ENCODE assay signal across 14 cellular contexts in the genomic region with DNA sequence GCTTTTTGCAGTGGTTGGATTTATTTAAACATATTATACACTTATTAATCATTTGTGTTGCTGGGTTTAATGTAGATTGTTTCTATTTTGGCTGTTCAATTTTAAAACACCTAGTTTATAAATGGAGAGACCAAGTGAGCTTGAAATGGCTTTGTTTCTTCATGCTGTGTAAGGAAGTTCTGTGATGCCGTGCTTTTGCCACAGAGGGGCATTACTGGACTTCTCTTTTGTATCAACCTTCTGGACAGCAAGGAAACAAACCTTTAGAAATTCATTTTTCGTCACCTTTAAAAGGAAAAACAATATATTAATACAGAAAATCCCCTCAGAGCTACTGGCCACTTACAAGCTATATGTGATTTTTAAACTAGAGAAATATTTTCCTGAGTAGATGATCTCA.
DNase-seq lines count a peak whose midpoint lies in the region; ATAC-seq, FAIRE-seq and TF ChIP-seq lines count a peak whose summit lies in the region.
"Had no signal": no experiment of that assay in that cellular context is flagged by ENCODE, and none has a peak within 500 bp of the region (broad histone marks: within the 10 kb centered on the region; RNA-seq: fewer than 3 reads in every experiment).

No MANE protein-coding gene starts in this region.

- peaks cover 3% of the 10 kb centered on the region for H3K9me3 Mint-ChIP-seq in activated naive CD8-positive, alpha-beta T cell treated with anti-CD3 and anti-CD28 coated beads, Interleukin-2, amount 50 U/mL, for 24 hours
- H3K9me3 Mint-ChIP-seq: activated T-cell treated with anti-CD3 and anti-CD28 coated beads, Interleukin-2, amount 50 U/mL, for 72 hours; dendritic cell treated with granulocyte-macrophage colony-stimulating factor and Interleukin-4, amounts not matched to agents 40 ng/mL and 50 ng/mL, for 4 days had no signal

- TF ChIP-seq CTCF in A549 (IDR thresholded peaks at IDR 0.05), result peak; percentile 11; the same call in 1 of the 3 replicates
- peak in 2 of 3 experiments; percentile 14 to 27; a peak in 2 of 6 replicates for TF ChIP-seq CTCF in HCT116 (IDR thresholded peaks at IDR 0.05 in 2 of 3, conservative IDR thresholded peaks at IDR 0.05 in 1 of 3; ENCODE audit: borderline replicate concordance in 1 of 3, insufficient read depth in 1 of 3, low read depth in 2 of 3, low read length in 2 of 3)
- peak in 3 of 4 experiments; percentile 8 to 37 (median 26) for TF ChIP-seq CTCF in gastroesophageal sphincter (IDR thresholded peaks at IDR 0.05)

- H3K27ac ChIP-seq in A549 (no peak overlapping the region), HCT116 (ENCODE audit: low read depth, low read length) (no peak overlapping the region), gastroesophageal sphincter (no peak overlapping the region)

- no peaks in the 10 kb centered on the region for H3K9me2 ChIP-seq in HCT116 (ENCODE audit: insufficient read depth)

- no peaks in the 10 kb centered on the region for H3K36me3 Mint-ChIP-seq in activated naive CD8-positive, alpha-beta T cell treated with anti-CD3 and anti-CD28 coated beads, Interleukin-2, amount 50 U/mL, for 24 hours (ENCODE audit: low read depth)

- no peaks in the 10 kb centered on the region for H4K20me1 ChIP-seq in HCT116 (ENCODE audit: insufficient read depth)

- no peaks in the 10 kb centered on the region for H3K36me3 ChIP-seq in HCT116 (ENCODE audit: control insufficient read depth in 1 of 2, insufficient read depth in 2 of 2, low read length in 2 of 2)
- H3K36me3 ChIP-seq in gastroesophageal sphincter, result no peaks in the 10 kb centered on the region

- intact Hi-C loops in HCT116 (cut with micrococcal nuclease), result no loop called here

- peak; percentile 28 to 29; a peak in 2 of 5 replicates for TF ChIP-seq RAD21 in A549 (conservative IDR thresholded peaks at IDR 0.05 in 1 of 2, IDR thresholded peaks at IDR 0.05 in 1 of 2)
- TF ChIP-seq RAD21 in HCT116 (IDR thresholded peaks at IDR 0.05; ENCODE audit: low read depth), result peak; percentile 29; the same call in 1 of the 2 replicates

- H3K4me3 ChIP-seq in A549, result no peak overlapping the region
- no peak overlapping the region for H3K4me3 ChIP-seq in HCT116 (replicated peaks in 1 of 2; ENCODE audit: low read depth in 1 of 2, low read length in 2 of 2)
- no peak overlapping the region for H3K4me3 ChIP-seq in gastroesophageal sphincter

- H3K27me3 Mint-ChIP-seq in activated naive CD8-positive, alpha-beta T cell treated with anti-CD3 and anti-CD28 coated beads, Interleukin-2, amount 50 U/mL, for 24 hours, result no peaks in the 10 kb centered on the region
- H3K27me3 Mint-ChIP-seq: dendritic cell treated with granulocyte-macrophage colony-stimulating factor and Interleukin-4, amounts not matched to agents 40 ng/mL and 50 ng/mL, for 4 days had no signal

- no peak for TF ChIP-seq EP300 in A549 (IDR thresholded peaks at IDR 0.05)
- TF ChIP-seq EP300 in gastroesophageal sphincter (IDR thresholded peaks at IDR 0.05), result no peak

- FAIRE-seq in A549 (lab: Jason Lieb, UNC), result no peak

- DNase-seq in A549 (ENCODE audit: low read depth in 1 of 2, low spot score in 1 of 2) (peak in 1 of 2 experiments; percentile 9), HCT116 (ENCODE audit: low read depth, low spot score) (peak; percentile 0), RPMI7951 (ENCODE audit: low read depth) (peak; percentile 21), T1000 (lab: John Stamatoyannopoulos, UW) (no peak)
- DNase-seq in activated CD4-positive, alpha-beta T cell treated with anti-CD3 and anti-CD28 coated beads for 1 hour, result no peak
- no peak for DNase-seq in activated naive CD8-positive, alpha-beta T cell treated with anti-CD3 and anti-CD28 coated beads, Interleukin-2, amount 50 U/mL, for 24 hours
- DNase-seq: activated T-cell treated with anti-CD3 and anti-CD28 coated beads, Interleukin-2, amount 50 U/mL, for 72 hours; Caco-2; NCI-H510A; occipital lobe; T-helper 9 cell had no signal

- H3K27me3 ChIP-seq in HCT116 (ENCODE audit: insufficient read depth, low read length), result no peaks in the 10 kb centered on the region
- H3K27me3 ChIP-seq in gastroesophageal sphincter, result no peaks in the 10 kb centered on the region

- RAD21 ChIA-PET in HCT116 (lab: Charles Lee; ENCODE audit: low non-redundant PET in 1 of 2, low total read pairs in 2 of 2, uncharacterized antibody in 2 of 2, unreplicated experiment in 2 of 2), result no interaction called here

- no peaks in the 10 kb centered on the region for H3K4me1 Mint-ChIP-seq in activated naive CD8-positive, alpha-beta T cell treated with anti-CD3 and anti-CD28 coated beads, Interleukin-2, amount 50 U/mL, for 24 hours

- ATAC-seq in A549 (peak in 1 of 2 experiments; percentile 42; a peak in 1 of 6 replicates), HCT116 (no peak), gastroesophageal sphincter (no peak), GM21360 (IDR thresholded peaks at IDR 0.05; ENCODE audit: unreplicated experiment) (no peak)
- no peak for ATAC-seq in activated naive CD8-positive, alpha-beta T cell treated with anti-CD3 and anti-CD28 coated beads, Interleukin-2, amount 50 U/mL, for 24 hours
- ATAC-seq: activated T-cell treated with anti-CD3 and anti-CD28 coated beads, Interleukin-2, amount 50 U/mL, for 72 hours had no signal

- no peak overlapping the region for H3K27ac Mint-ChIP-seq in activated naive CD8-positive, alpha-beta T cell treated with anti-CD3 and anti-CD28 coated beads, Interleukin-2, amount 50 U/mL, for 24 hours
- H3K27ac Mint-ChIP-seq: activated T-cell treated with anti-CD3 and anti-CD28 coated beads, Interleukin-2, amount 50 U/mL, for 72 hours; dendritic cell treated with granulocyte-macrophage colony-stimulating factor and Interleukin-4, amounts not matched to agents 40 ng/mL and 50 ng/mL, for 4 days had no signal

- H3K4me1 ChIP-seq in A549 (no peaks in the 10 kb centered on the region), HCT116 (ENCODE audit: control insufficient read depth in 1 of 2, insufficient read depth in 2 of 2, low read length in 2 of 2) (no peaks in the 10 kb centered on the region), gastroesophageal sphincter (no peaks in the 10 kb centered on the region)
- H3K4me1 ChIP-seq: Caco-2 had no signal

- H3K79me2 ChIP-seq in HCT116 (ENCODE audit: insufficient read depth, low read length), result no peaks in the 10 kb centered on the region

- H3K4me2 ChIP-seq in A549, result no peak overlapping the region
- no peak overlapping the region for H3K4me2 ChIP-seq in HCT116 (ENCODE audit: low read length)

- TF ChIP-seq POLR2A in A549 (IDR thresholded peaks at IDR 0.05; ENCODE audit: low read length), result no peak
- no peak for TF ChIP-seq POLR2A in HCT116 (IDR thresholded peaks at IDR 0.05; ENCODE audit: borderline replicate concordance, extremely low read depth, insufficient read depth, insufficient read length)
- no peak for TF ChIP-seq POLR2A in gastroesophageal sphincter (IDR thresholded peaks at IDR 0.05)

- CTCF ChIA-PET in A549 (lab: Yijun Ruan, JAX) (interaction anchor here (0.7 to 0.8 kb wide), 2 partner anchors 15 to 82 kb away, joined by 3 read pairs; no protein-coding TSS in a partner anchor), HCT116 (lab: Charles Lee) (interaction anchor here (1.1 kb wide), 1 partner anchor 221 kb away, joined by 7 read pairs; no protein-coding TSS in a partner anchor)

- no peak overlapping the region for H3K4me3 Mint-ChIP-seq in activated naive CD8-positive, alpha-beta T cell treated with anti-CD3 and anti-CD28 coated beads, Interleukin-2, amount 50 U/mL, for 24 hours
- H3K4me3 Mint-ChIP-seq: activated T-cell treated with anti-CD3 and anti-CD28 coated beads, Interleukin-2, amount 50 U/mL, for 72 hours; dendritic cell treated with granulocyte-macrophage colony-stimulating factor and Interleukin-4, amounts not matched to agents 40 ng/mL and 50 ng/mL, for 4 days had no signal

- no peaks in the 10 kb centered on the region for H3K9me3 ChIP-seq in A549
- H3K9me3 ChIP-seq in HCT116 (ENCODE audit: control insufficient read depth in 1 of 2, insufficient read depth in 1 of 2, low read depth in 1 of 2, low read length in 2 of 2), result no peaks in the 10 kb centered on the region
- no peaks in the 10 kb centered on the region for H3K9me3 ChIP-seq in gastroesophageal sphincter
- H3K9me3 ChIP-seq: Caco-2 had no signal

- BruUV-seq in HCT116 (replicated peaks; lab: Mats Ljungman, UMichigan), result no TSS peak

- H2AFZ ChIP-seq in HCT116 (ENCODE audit: low read depth, low read length, poor library complexity, severe bottlenecking), result no peak overlapping the region

- 11% methylated on average over 2 of the region's 2 CpGs for WGBS in A549 (ENCODE audit: missing lambda C conversion rate)
- 26 to 34% methylated on average over 2 of the region's 2 CpGs for WGBS in gastroesophageal sphincter (ENCODE audit: low coverage in 1 of 2), 2 donors

- POLR2A ChIA-PET in A549 (lab: Yijun Ruan, JAX) (no interaction called here), HCT116 (lab: Charles Lee) (no interaction called here)

- H3K9ac ChIP-seq in HCT116 (ENCODE audit: low read length), result no peak overlapping the region

TF ChIP-seq in A549, 52 proteins besides CTCF, POLR2A, EP300 and RAD21 (continues in another document):
- TF ChIP-seq SMC3 (IDR thresholded peaks at IDR 0.05) (no peak), NFE2L2 (conservative IDR thresholded peaks at IDR 0.05; ENCODE audit: low read length) (no peak)
- TF ChIP-seq, protein P1, sequence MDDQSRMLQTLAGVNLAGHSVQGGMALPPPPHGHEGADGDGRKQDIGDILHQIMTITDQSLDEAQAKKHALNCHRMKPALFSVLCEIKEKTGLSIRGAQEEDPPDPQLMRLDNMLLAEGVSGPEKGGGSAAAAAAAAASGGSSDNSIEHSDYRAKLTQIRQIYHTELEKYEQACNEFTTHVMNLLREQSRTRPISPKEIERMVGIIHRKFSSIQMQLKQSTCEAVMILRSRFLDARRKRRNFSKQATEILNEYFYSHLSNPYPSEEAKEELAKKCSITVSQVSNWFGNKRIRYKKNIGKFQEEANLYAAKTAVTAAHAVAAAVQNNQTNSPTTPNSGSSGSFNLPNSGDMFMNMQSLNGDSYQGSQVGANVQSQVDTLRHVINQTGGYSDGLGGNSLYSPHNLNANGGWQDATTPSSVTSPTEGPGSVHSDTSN (IDR thresholded peaks at IDR 0.05), result no peak

TF ChIP-seq in HCT116, 20 proteins besides CTCF, POLR2A, EP300 and RAD21 (continues in another document):
- TF ChIP-seq TCF7L2 (IDR thresholded peaks at IDR 0.05; ENCODE audit: borderline replicate concordance, extremely low read depth, insufficient read depth, insufficient read length) (no peak), SP1 (IDR thresholded peaks at IDR 0.05; ENCODE audit: low read depth) (no peak)

Comparison
In these comparisons a context has a peak if more than half of its experiments do, and no peak if none do; other contexts are left out.
1. DNase-seq: peak in HCT116 (single experiment) and RPMI7951 (single experiment); none in T1000 (single experiment), activated CD4-positive, alpha-beta T cell treated with anti-CD3 and anti-CD28 coated beads for 1 hour (single experiment) and activated naive CD8-positive, alpha-beta T cell treated with anti-CD3 and anti-CD28 coated beads, Interleukin-2, amount 50 U/mL, for 24 hours (single experiment).
2. Peak in every context shown above with its lines, with median percentiles within 50 percentile points of each other: CTCF ChIP-seq.